Comparison of ENCODE assay signal across 15 cellular contexts in genomic region chr17:64269687-64270649, GRCh38. TPM values are rescaled to one million over a fixed set of nuclear protein-coding genes. Genes with fewer than 3 reads are reported as not detected.
DNase-seq lines count a peak whose midpoint lies in the region; ATAC-seq and TF ChIP-seq lines count a peak whose summit lies in the region.
"Had no signal": no experiment of that assay in that cellular context is flagged by ENCODE, and none has a peak within 500 bp of the region (broad histone marks: within the 10 kb centered on the region; RNA-seq: fewer than 3 reads in every experiment).

No MANE protein-coding gene starts in this region.

- H3K9me3 Mint-ChIP-seq in CD8-positive, alpha-beta T cell, result peaks cover 5% of the 10 kb centered on the region
- peaks cover 8% of the 10 kb centered on the region for H3K9me3 Mint-ChIP-seq in activated CD8-positive, alpha-beta T cell treated with anti-CD3 and anti-CD28 coated beads for 36 hours
- peaks cover 8% of the 10 kb centered on the region for H3K9me3 Mint-ChIP-seq in nephron progenitor cell

- TF ChIP-seq CTCF in CD8-positive, alpha-beta T cell (IDR thresholded peaks at IDR 0.05), result no peak
- TF ChIP-seq CTCF in activated CD8-positive, alpha-beta T cell treated with anti-CD3 and anti-CD28 coated beads for 36 hours (IDR thresholded peaks at IDR 0.05), result no peak
- no peak for TF ChIP-seq CTCF in nephron progenitor cell (IDR thresholded peaks at IDR 0.05)

- H3K4me1 Mint-ChIP-seq in CD8-positive, alpha-beta T cell (ENCODE audit: low read depth), result peaks cover 21% of the 10 kb centered on the region
- H3K4me1 Mint-ChIP-seq in activated CD8-positive, alpha-beta T cell treated with anti-CD3 and anti-CD28 coated beads for 36 hours (ENCODE audit: low read depth), result peaks cover 21% of the 10 kb centered on the region
- H3K4me1 Mint-ChIP-seq in nephron progenitor cell, result peaks cover 23% of the 10 kb centered on the region

- DNase-seq in NCI-H1417 (lab: John Stamatoyannopoulos, UW), result peak in 2 of 3 experiments; percentile 25 to 66
- DNase-seq in NCI-H1417 treated with DMSO at 0.1 percent for 48 hours (lab: John Stamatoyannopoulos, UW), result no peak
- DNase-seq in CD8-positive, alpha-beta T cell, result no peak
- no peak for DNase-seq in activated CD8-positive, alpha-beta T cell treated with anti-CD3 and anti-CD28 coated beads for 36 hours
- peak; percentile 50 for DNase-seq in medulla oblongata (ENCODE audit: extremely low spot score)
- no peak for DNase-seq in nephron progenitor cell
- DNase-seq in NOMO-1 treated with DMSO at 0.1 percent for 48 hours (lab: John Stamatoyannopoulos, UW; ENCODE audit: unreplicated experiment), result no peak
- DNase-seq: Caco-2; left ventricle myocardium superior; NCI-H1105 treated with DMSO at 0.1 percent for 48 hours; stimulated activated naive CD4-positive, alpha-beta T cell treated with Interleukin-2 at 50 U/mL for 16 hours had no signal

- H3K9me3 ChIP-seq in CD8-positive, alpha-beta T cell (ENCODE audit: low read length), result no peaks in the 10 kb centered on the region
- H3K9me3 ChIP-seq: Caco-2 had no signal

- CTCF ChIA-PET in CD8-positive, alpha-beta T cell (lab: Charles Lee), result interaction anchor here (1.0 to 1.4 kb wide), 4 partner anchors 10 to 281 kb away, joined by 3 read pairs; no protein-coding TSS in a partner anchor
- CTCF ChIA-PET in activated CD8-positive, alpha-beta T cell treated with anti-CD3 and anti-CD28 coated beads for 36 hours (lab: Charles Lee), result interaction anchor here (0.6 to 1.7 kb wide), 8 partner anchors 10 to 324 kb away, joined by 3 to 8 read pairs (median 4); no protein-coding TSS in a partner anchor

- peaks cover 10% of the 10 kb centered on the region for H3K4me1 ChIP-seq in CD8-positive, alpha-beta T cell (ENCODE audit: insufficient read depth, low read length)

- intact Hi-C loops in CD8-positive, alpha-beta T cell (cut with DNase I, micrococcal nuclease), result loop anchor here in 1 of 2 experiments (10.0 kb wide), 1 partner anchor 645 kb away; the partner anchor contains the start of gene LRRC37A3
- intact Hi-C loops in activated CD8-positive, alpha-beta T cell treated with anti-CD3 and anti-CD28 coated beads for 36 hours (cut with micrococcal nuclease), result no loop called here

- POLR2A ChIA-PET in CD8-positive, alpha-beta T cell (lab: Charles Lee), result interaction anchor here (0.6 to 1.3 kb wide), 2 partner anchors 124 to 126 kb away, joined by 3 to 4 read pairs; no protein-coding TSS in a partner anchor
- POLR2A ChIA-PET in activated CD8-positive, alpha-beta T cell treated with anti-CD3 and anti-CD28 coated beads for 36 hours (lab: Charles Lee), result interaction anchor here (0.9 to 2.9 kb wide), 3 partner anchors 8 to 123 kb away, joined by 3 to 23 read pairs (median 3); no protein-coding TSS in a partner anchor

- no peaks in the 10 kb centered on the region for H3K27me3 ChIP-seq in CD8-positive, alpha-beta T cell (ENCODE audit: insufficient read depth, low read length)
- H3K27me3 ChIP-seq: hepatocyte had no signal

- peaks cover 4% of the 10 kb centered on the region for H3K27me3 Mint-ChIP-seq in CD8-positive, alpha-beta T cell (ENCODE audit: low read depth)
- H3K27me3 Mint-ChIP-seq in activated CD8-positive, alpha-beta T cell treated with anti-CD3 and anti-CD28 coated beads for 36 hours, result peaks cover 3% of the 10 kb centered on the region
- H3K27me3 Mint-ChIP-seq in nephron progenitor cell (ENCODE audit: low read depth, poor library complexity), result peaks cover 51% of the 10 kb centered on the region

- H3K4me3 ChIP-seq in CD8-positive, alpha-beta T cell (ENCODE audit: low read depth, low read length), result no peak overlapping the region
- H3K4me3 ChIP-seq: hepatocyte had no signal

- H3K36me3 Mint-ChIP-seq in CD8-positive, alpha-beta T cell, result no peaks in the 10 kb centered on the region
- no peaks in the 10 kb centered on the region for H3K36me3 Mint-ChIP-seq in activated CD8-positive, alpha-beta T cell treated with anti-CD3 and anti-CD28 coated beads for 36 hours (ENCODE audit: low read depth)
- H3K36me3 Mint-ChIP-seq in nephron progenitor cell (ENCODE audit: low read depth), result no peaks in the 10 kb centered on the region

- H3K4me3 Mint-ChIP-seq in CD8-positive, alpha-beta T cell, result peak overlapping the region; percentile 49
- H3K4me3 Mint-ChIP-seq in activated CD8-positive, alpha-beta T cell treated with anti-CD3 and anti-CD28 coated beads for 36 hours, result no peak overlapping the region
- no peak overlapping the region for H3K4me3 Mint-ChIP-seq in nephron progenitor cell

- ATAC-seq in CD8-positive, alpha-beta T cell, result no peak
- no peak for ATAC-seq in activated CD8-positive, alpha-beta T cell treated with anti-CD3 and anti-CD28 coated beads for 36 hours
- no peak for ATAC-seq in GM19328 (IDR thresholded peaks at IDR 0.05; ENCODE audit: unreplicated experiment)
- ATAC-seq: esophagus mucosa, left ventricle myocardium superior had no signal

- H3K36me3 ChIP-seq in CD8-positive, alpha-beta T cell (ENCODE audit: insufficient read depth, low read length), result no peaks in the 10 kb centered on the region

- H3K27ac ChIP-seq in CD8-positive, alpha-beta T cell (ENCODE audit: low read depth, low read length), result no peak overlapping the region
- H3K27ac ChIP-seq: 22Rv1, hepatocyte had no signal

- H3K27ac Mint-ChIP-seq in CD8-positive, alpha-beta T cell, result no peak overlapping the region
- peak overlapping the region; percentile 68 for H3K27ac Mint-ChIP-seq in activated CD8-positive, alpha-beta T cell treated with anti-CD3 and anti-CD28 coated beads for 36 hours
- H3K27ac Mint-ChIP-seq in nephron progenitor cell, result no peak overlapping the region

RNA-seq across cellular contexts. Expression of gene TEX2, which starts 6.9 kb away (rescaled TPM):
- 1 to 10 TPM; 4.8 to 5.6 TPM for total RNA-seq in CD8-positive, alpha-beta T cell
- 10 to 100 TPM; 14.0 to 14.5 TPM for total RNA-seq in activated CD8-positive, alpha-beta T cell treated with anti-CD3 and anti-CD28 coated beads for 36 hours

Comparison
In these comparisons a context has a peak if more than half of its experiments do, and no peak if none do; other contexts are left out.
1. DNase-seq: peak in NCI-H1417 (2 of 3) and medulla oblongata (single experiment); none in NCI-H1417 treated with DMSO at 0.1 percent for 48 hours (single experiment), CD8-positive, alpha-beta T cell (0 of 7), activated CD8-positive, alpha-beta T cell treated with anti-CD3 and anti-CD28 coated beads for 36 hours (single experiment), nephron progenitor cell (single experiment) and NOMO-1 treated with DMSO at 0.1 percent for 48 hours (single experiment).